Comparison of ENCODE assay signal across 16 cellular contexts in the genomic region with DNA sequence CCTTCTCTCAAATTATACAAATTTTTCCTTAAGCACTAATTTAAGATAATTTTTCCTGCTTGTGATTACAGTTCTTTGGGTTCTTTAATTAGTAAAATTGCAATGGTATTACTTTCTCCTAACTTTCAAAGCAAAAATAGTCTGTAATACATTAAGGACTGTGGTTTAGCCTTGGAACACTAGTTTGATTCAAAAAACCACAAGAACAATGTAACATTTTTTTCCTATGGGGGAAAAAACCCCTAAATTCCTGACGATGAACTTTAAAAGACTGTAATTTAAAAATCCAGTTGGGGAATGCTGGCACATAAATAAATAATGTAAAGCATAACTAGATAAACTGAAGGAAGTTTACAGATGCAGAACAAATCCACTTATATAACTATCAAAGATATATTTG.
DNase-seq lines count a peak whose midpoint lies in the region; ATAC-seq, FAIRE-seq and TF ChIP-seq lines count a peak whose summit lies in the region.
"Had no signal": no experiment of that assay in that cellular context is flagged by ENCODE, and none has a peak within 500 bp of the region (broad histone marks: within the 10 kb centered on the region; RNA-seq: fewer than 3 reads in every experiment).

No MANE protein-coding gene starts in this region.

- peaks cover 4% of the 10 kb centered on the region for H3K36me3 Mint-ChIP-seq in activated T-helper 2 cell treated with anti-CD3 and anti-CD28 coated beads, Interferon-gamma antibody, Interleukin-2, Interleukin-4, amounts not matched to agents 10 μg/mL and 5 μg/mL and 100 μg/mL, durations not matched to agents 14 hours and 24 hours and 36 hours (ENCODE audit: low read depth)

- intact Hi-C loops in left ventricle myocardium inferior (cut with micrococcal nuclease) (no loop called here), Right ventricle myocardium inferior (cut with DNase I) (loop anchor here (10.0 kb wide), 1 partner anchor 100 kb away; a partner anchor contains a TSS), tibial artery (cut with DNase I; ENCODE audit: low total_unique reads) (no loop called here)
- intact Hi-C loops in activated T-helper 2 cell treated with anti-CD3 and anti-CD28 coated beads, Interferon-gamma antibody, Interleukin-2, Interleukin-4, amounts not matched to agents 10 μg/mL and 5 μg/mL and 100 μg/mL, durations not matched to agents 14 hours and 24 hours and 36 hours (cut with micrococcal nuclease) = loop anchor here (5.0 kb wide), 1 partner anchor 537 kb away; no protein-coding TSS in a partner anchor

- ATAC-seq in Right ventricle myocardium inferior (no peak), left lobe of liver (no peak)

- H3K4me3 ChIP-seq in left ventricle myocardium inferior = no peak overlapping the region
- H3K4me3 ChIP-seq in tibial artery = no peak overlapping the region
- H3K4me3 ChIP-seq: adrenal gland, colonic mucosa had no signal

- H3K4me1 Mint-ChIP-seq in activated T-helper 2 cell treated with anti-CD3 and anti-CD28 coated beads, Interferon-gamma antibody, Interleukin-2, Interleukin-4, amounts not matched to agents 10 μg/mL and 5 μg/mL and 100 μg/mL, durations not matched to agents 14 hours and 24 hours and 36 hours (ENCODE audit: low read depth) = peaks cover 49% of the 10 kb centered on the region

- H3K27ac ChIP-seq in left ventricle myocardium inferior (replicated peaks) (peak overlapping the region; percentile 41), tibial artery (peak overlapping the region; percentile 90 to 94)
- H3K27ac ChIP-seq: colonic mucosa had no signal

- TF ChIP-seq CTCF in left ventricle myocardium inferior (IDR thresholded peaks at IDR 0.05; ENCODE audit: borderline replicate concordance) (no peak), tibial artery (IDR thresholded peaks at IDR 0.05) (no peak)

- no peak overlapping the region for H3K4me3 Mint-ChIP-seq in activated T-helper 2 cell treated with anti-CD3 and anti-CD28 coated beads, Interferon-gamma antibody, Interleukin-2, Interleukin-4, amounts not matched to agents 10 μg/mL and 5 μg/mL and 100 μg/mL, durations not matched to agents 14 hours and 24 hours and 36 hours (ENCODE audit: low read depth)
- H3K4me3 Mint-ChIP-seq: activated CD4-positive, alpha-beta T cell treated with anti-CD3 and anti-CD28 coated beads, Interleukin-2, amount 10 ng/mL, durations not matched to agents 24 days and 14 days; mesothelial cell of epicardium had no signal

- H3K9me3 ChIP-seq in left ventricle myocardium inferior (replicated peaks) (no peaks in the 10 kb centered on the region), tibial artery (no peaks in the 10 kb centered on the region)
- H3K9me3 ChIP-seq: adrenal gland, colonic mucosa had no signal

- H3K27ac Mint-ChIP-seq in activated T-helper 2 cell treated with anti-CD3 and anti-CD28 coated beads, Interferon-gamma antibody, Interleukin-2, Interleukin-4, amounts not matched to agents 10 μg/mL and 5 μg/mL and 100 μg/mL, durations not matched to agents 14 hours and 24 hours and 36 hours = peak overlapping the region; percentile 60
- H3K27ac Mint-ChIP-seq: mesothelial cell of epicardium had no signal

- peaks cover 39% of the 10 kb centered on the region for H3K4me1 ChIP-seq in left ventricle myocardium inferior
- H3K4me1 ChIP-seq in tibial artery = peaks cover 0 to 66% (median 29%) of the 10 kb centered on the region in 4 donors
- H3K4me1 ChIP-seq: colonic mucosa had no signal

- no peaks in the 10 kb centered on the region for H3K27me3 ChIP-seq in left ventricle myocardium inferior (ENCODE audit: low read depth)
- no peaks in the 10 kb centered on the region for H3K27me3 ChIP-seq in tibial artery
- H3K27me3 ChIP-seq: adrenal gland, colonic mucosa had no signal

- H3K9me3 Mint-ChIP-seq in activated T-helper 2 cell treated with anti-CD3 and anti-CD28 coated beads, Interferon-gamma antibody, Interleukin-2, Interleukin-4, amounts not matched to agents 10 μg/mL and 5 μg/mL and 100 μg/mL, durations not matched to agents 14 hours and 24 hours and 36 hours = no peaks in the 10 kb centered on the region
- H3K9me3 Mint-ChIP-seq: activated CD4-positive, alpha-beta T cell treated with anti-CD3 and anti-CD28 coated beads, Interleukin-2, amount 10 ng/mL, durations not matched to agents 24 days and 14 days; mesothelial cell of epicardium had no signal

- H3K36me3 ChIP-seq in left ventricle myocardium inferior (peaks cover 10% of the 10 kb centered on the region), tibial artery (peaks cover 5 to 20% (median 11%) of the 10 kb centered on the region in 3 donors)
- H3K36me3 ChIP-seq: adrenal gland, colonic mucosa had no signal

- no peak for TF ChIP-seq POLR2A in H54 (IDR thresholded peaks at IDR 0.05; ENCODE audit: low read depth, low read length)

- H3K27me3 Mint-ChIP-seq in activated T-helper 2 cell treated with anti-CD3 and anti-CD28 coated beads, Interferon-gamma antibody, Interleukin-2, Interleukin-4, amounts not matched to agents 10 μg/mL and 5 μg/mL and 100 μg/mL, durations not matched to agents 14 hours and 24 hours and 36 hours (ENCODE audit: low read depth) = no peaks in the 10 kb centered on the region
- H3K27me3 Mint-ChIP-seq: CD4-positive, alpha-beta memory T cell had no signal

- DNase-seq in left ventricle myocardium inferior = no peak
- DNase-seq in Right ventricle myocardium inferior (ENCODE audit: missing footprints) = no peak
- DNase-seq in activated T-helper 2 cell treated with anti-CD3 and anti-CD28 coated beads, Interferon-gamma antibody, Interleukin-2, Interleukin-4, amounts not matched to agents 10 μg/mL and 5 μg/mL and 100 μg/mL, durations not matched to agents 14 hours and 24 hours and 36 hours (ENCODE audit: low spot score) = no peak
- DNase-seq in fibroblast of peridontal ligament (ENCODE audit: extremely low read depth) = peak; percentile 87
- no peak for DNase-seq in tibial artery
- no peak for DNase-seq in NCI-H187 treated with DMSO at 0.1 percent for 48 hours (lab: John Stamatoyannopoulos, UW)
- DNase-seq in left lobe of liver (ENCODE audit: low spot score) = no peak
- DNase-seq in H54 (ENCODE audit: insufficient read length, low spot score) = no peak
- DNase-seq: activated CD4-positive, alpha-beta T cell treated with anti-CD3 and anti-CD28 coated beads, Interleukin-2, amount 10 ng/mL, durations not matched to agents 24 days and 14 days; activated T-cell treated with anti-CD3 and anti-CD28 coated beads for 4 hours; adrenal gland; CD4-positive, alpha-beta memory T cell; colonic mucosa; kidney; NCI-H1092 had no signal

- FAIRE-seq in H54 (lab: Jason Lieb, UNC) = no peak
- FAIRE-seq: kidney had no signal

Comparison
In these comparisons a context has a peak if more than half of its experiments do, and no peak if none do; other contexts are left out.
1. intact Hi-C loops: an anchor here in Right ventricle myocardium inferior (10.0 kb wide) and activated T-helper 2 cell treated with anti-CD3 and anti-CD28 coated beads, Interferon-gamma antibody, Interleukin-2, Interleukin-4, amounts not matched to agents 10 μg/mL and 5 μg/mL and 100 μg/mL, durations not matched to agents 14 hours and 24 hours and 36 hours (5.0 kb wide); none called in left ventricle myocardium inferior and tibial artery.